Comparison of ENCODE assay signal across 8 cellular contexts in the genomic region with DNA sequence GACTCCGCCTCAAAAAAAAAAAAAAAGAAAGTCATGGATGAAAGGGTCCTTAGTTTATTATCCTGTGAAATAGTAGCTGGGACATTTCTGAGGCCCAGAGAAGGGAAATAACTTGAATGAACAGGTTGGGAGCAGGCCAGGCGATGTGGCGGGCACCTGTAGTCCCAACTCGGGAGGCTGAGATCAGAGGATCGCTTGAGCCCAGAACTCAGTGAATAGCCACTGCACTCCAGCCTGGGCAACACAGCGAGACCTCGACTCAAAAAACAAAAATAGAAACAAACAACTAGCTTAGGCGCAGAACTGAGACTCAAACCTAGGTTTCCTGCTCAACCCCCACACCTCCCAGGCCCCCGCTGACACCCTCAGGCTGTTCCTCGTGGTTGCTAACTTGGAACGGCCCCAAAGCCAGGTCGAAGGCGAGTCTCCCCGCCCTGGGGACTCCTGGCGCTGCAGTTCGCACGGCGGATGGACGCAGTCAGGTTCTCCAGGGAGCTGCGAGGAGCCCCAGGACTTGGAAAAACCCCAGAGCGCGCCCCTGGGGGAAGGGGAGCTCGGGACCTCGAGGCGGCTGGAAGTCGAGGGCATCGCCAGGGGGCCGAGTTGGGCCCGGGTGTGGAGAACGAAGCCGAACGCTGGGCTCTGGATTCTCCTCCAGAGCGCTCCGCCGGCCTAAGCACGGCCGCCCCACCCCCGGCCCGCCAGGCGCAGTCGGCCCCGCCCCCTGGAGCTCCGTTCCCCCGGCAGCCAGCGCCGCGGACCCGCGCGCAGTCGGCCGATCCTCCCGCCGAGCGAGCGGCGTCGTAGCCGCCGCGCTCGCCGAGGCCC. TPM values are rescaled to one million over a fixed set of nuclear protein-coding genes. Genes with fewer than 3 reads are reported as not detected.
DNase-seq lines count a peak whose midpoint lies in the region; ATAC-seq and TF ChIP-seq lines count a peak whose summit lies in the region.

Gene STOX1, plus strand, starts transcription at position 768 of the 828 bp plus-strand sequence. CDS start 93 bp downstream, outside the sequence.

- H3K36me3 ChIP-seq in BLaER1 treated with 17β-estradiol and CSF1 and Interleukin-3, amounts not matched to agents 10 nM and 100 nM, result no peaks in the 10 kb centered on the region
- H3K36me3 ChIP-seq in trophoblast cell (ENCODE audit: control insufficient read depth in 1 of 2, insufficient read depth in 2 of 2, low read length in 2 of 2), result no peaks in the 10 kb centered on the region
- H3K36me3 ChIP-seq in urinary bladder (ENCODE audit: insufficient read depth), result no peaks in the 10 kb centered on the region

- H4K20me1 ChIP-seq in BLaER1 treated with 17β-estradiol and CSF1 and Interleukin-3, amounts not matched to agents 10 nM and 100 nM, result peaks cover 0 to 10% (median 0%) of the 10 kb centered on the region in 11 experiments; a peak in 2 of 22 replicates

- peak; percentile 71 for ATAC-seq in GM19395 (IDR thresholded peaks at IDR 0.05; ENCODE audit: unreplicated experiment)

- peaks cover 3% of the 10 kb centered on the region for H3K79me1 ChIP-seq in trophoblast cell (ENCODE audit: low read length)

- peaks cover 7% of the 10 kb centered on the region for H3K27me3 Mint-ChIP-seq in glutamatergic neuron (ENCODE audit: unreplicated experiment)

- peak within 1 kb of the TSS in 8 of 11 experiments; percentile 47 to 70 (median 60); a peak in 15 of 22 replicates for H3K27ac ChIP-seq in BLaER1 treated with 17β-estradiol and CSF1 and Interleukin-3, amounts not matched to agents 10 nM and 100 nM
- no peak within 1 kb of the TSS for H3K27ac ChIP-seq in trophoblast cell (ENCODE audit: low read depth, low read length)
- H3K27ac ChIP-seq in urinary bladder (ENCODE audit: low read depth), result no peak within 1 kb of the TSS

- H2AK5ac ChIP-seq in trophoblast cell (ENCODE audit: low read length), result no peak within 1 kb of the TSS

- no peak within 1 kb of the TSS for H3K23ac ChIP-seq in trophoblast cell (ENCODE audit: low read length)

- peak within 1 kb of the TSS; percentile 80 for H3K4me3 Mint-ChIP-seq in glutamatergic neuron (ENCODE audit: unreplicated experiment)

- H3K9ac ChIP-seq in BLaER1 treated with 17β-estradiol and CSF1 and Interleukin-3, amounts not matched to agents 10 nM and 100 nM, result peak within 1 kb of the TSS; percentile 63 to 83 (median 74)
- H3K9ac ChIP-seq in trophoblast cell (ENCODE audit: low read length), result peak within 1 kb of the TSS; percentile 68

- WGBS in trophoblast cell (ENCODE audit: extremely low coverage, insufficient coverage, insufficient read length), result no CpG with 5 or more reads among the region's 63 CpGs
- 5% methylated on average over 63 of the region's 63 CpGs for WGBS in urinary bladder

- DNase-seq in HUDEP-2 (lab: John Stamatoyannopoulos, UW; ENCODE audit: unreplicated experiment in 76 of 76) (peak in 48 of 76 experiments; percentile 1 to 68 (median 32)), SK-N-DZ (ENCODE audit: low spot score) (peak; percentile 72), glutamatergic neuron (peak; percentile 77), trophoblast cell (peak; percentile 33 to 60)
- DNase-seq in activated naive CD4-positive, alpha-beta T cell treated with anti-CD3 and anti-CD28 coated beads, Interleukin-2, amount 50 U/mL, for 16 hours, result peak; percentile 74

- H3K79me2 ChIP-seq in trophoblast cell (ENCODE audit: control insufficient read depth, insufficient read depth, low read length, poor library complexity), result no peaks in the 10 kb centered on the region

- no peak within 1 kb of the TSS for H2BK12ac ChIP-seq in trophoblast cell (ENCODE audit: low read length)

- H3K4me2 ChIP-seq in BLaER1 treated with 17β-estradiol and CSF1 and Interleukin-3, amounts not matched to agents 10 nM and 100 nM, result peak within 1 kb of the TSS; percentile 91 to 99 (median 98)
- H3K4me2 ChIP-seq in trophoblast cell (ENCODE audit: low read length), result peak within 1 kb of the TSS; percentile 100

- peak within 1 kb of the TSS; percentile 32 for H3K14ac ChIP-seq in trophoblast cell (ENCODE audit: low read length)

- H3K9me3 ChIP-seq in BLaER1 treated with 17β-estradiol and CSF1 and Interleukin-3, amounts not matched to agents 10 nM and 100 nM (replicated peaks in 1 of 11), result no peaks in the 10 kb centered on the region; a peak in 1 of 22 replicates
- H3K9me3 ChIP-seq in trophoblast cell (ENCODE audit: insufficient read depth, low read depth, low read length), result no peaks in the 10 kb centered on the region

- H3K36me3 Mint-ChIP-seq in glutamatergic neuron (ENCODE audit: unreplicated experiment), result no peaks in the 10 kb centered on the region

- H3K18ac ChIP-seq in trophoblast cell (ENCODE audit: low read length), result peak within 1 kb of the TSS; percentile 64

- H3K27ac Mint-ChIP-seq in glutamatergic neuron (ENCODE audit: unreplicated experiment), result peak within 1 kb of the TSS; percentile 22

- H3K4me1 ChIP-seq in BLaER1 treated with 17β-estradiol and CSF1 and Interleukin-3, amounts not matched to agents 10 nM and 100 nM, result peaks cover 4 to 26% (median 14%) of the 10 kb centered on the region in 10 experiments; a peak in 18 of 20 replicates
- H3K4me1 ChIP-seq in trophoblast cell (ENCODE audit: control insufficient read depth in 1 of 2, insufficient read depth in 2 of 2, low read length in 2 of 2) (peaks cover 4 to 5% of the 10 kb centered on the region in 2 experiments), urinary bladder (ENCODE audit: insufficient read depth) (no peaks in the 10 kb centered on the region)

- peaks cover 1% of the 10 kb centered on the region for H3K9me3 Mint-ChIP-seq in glutamatergic neuron (ENCODE audit: unreplicated experiment)

- TF ChIP-seq CTCF in glutamatergic neuron (IDR thresholded peaks at IDR 0.05; ENCODE audit: partially characterized antibody, unreplicated experiment), result no peak

- H3K4me1 Mint-ChIP-seq in glutamatergic neuron (ENCODE audit: low read depth, unreplicated experiment), result no peaks in the 10 kb centered on the region

- no peak within 1 kb of the TSS for H2BK120ac ChIP-seq in trophoblast cell (ENCODE audit: insufficient read depth, low read length, poor library complexity)

- H4K91ac ChIP-seq in trophoblast cell (ENCODE audit: low read depth, low read length), result peak within 1 kb of the TSS; percentile 43

- H3K27me3 ChIP-seq in BLaER1 treated with 17β-estradiol and CSF1 and Interleukin-3, amounts not matched to agents 10 nM and 100 nM, result peaks cover 0 to 12% (median 0%) of the 10 kb centered on the region in 11 experiments; a peak in 6 of 22 replicates
- H3K27me3 ChIP-seq in trophoblast cell (ENCODE audit: insufficient read depth, low read length), result no peaks in the 10 kb centered on the region

- H3K4me3 ChIP-seq in BLaER1 treated with 17β-estradiol and CSF1 and Interleukin-3, amounts not matched to agents 10 nM and 100 nM, result peak within 1 kb of the TSS; percentile 59 to 74 (median 68)
- H3K4me3 ChIP-seq in trophoblast cell (ENCODE audit: low read depth, low read length) (peak within 1 kb of the TSS; percentile 78), urinary bladder (ENCODE audit: low read depth, low read length) (peak within 1 kb of the TSS; percentile 67)

- peak within 1 kb of the TSS; percentile 83 for H2AFZ ChIP-seq in trophoblast cell (ENCODE audit: insufficient read depth, low read length, poor library complexity)

- peak within 1 kb of the TSS; percentile 66 for H4K8ac ChIP-seq in trophoblast cell (ENCODE audit: low read depth, low read length)

- H3K4ac ChIP-seq in trophoblast cell (ENCODE audit: low read depth, low read length), result no peak within 1 kb of the TSS

- no peak within 1 kb of the TSS for H2BK5ac ChIP-seq in trophoblast cell (ENCODE audit: low read depth, low read length, poor library complexity)

- H4K12ac ChIP-seq in trophoblast cell (ENCODE audit: low read depth, low read length), result peak within 1 kb of the TSS; percentile 16

RNA-seq across cellular contexts. Expression of gene STOX1, which starts in this region (rescaled TPM):
- polyA plus RNA-seq in SK-N-DZ (2014; cell fraction: cytosol; rRNA removed), result 4.9 and 6.4 TPM in 2 replicates
- 4.6 and 5.1 TPM in 2 replicates for polyA plus RNA-seq in SK-N-DZ (2014; cell fraction: nucleus; rRNA removed)
- total RNA-seq in glutamatergic neuron (ENCODE audit: unreplicated experiment), result 0.47 TPM
- 0.28 and 0.37 TPM in 2 replicates for polyA plus RNA-seq in trophoblast cell (2013)
- total RNA-seq in urinary bladder, result 4.7 TPM
- polyA plus RNA-seq in urinary bladder, result 2.7 TPM

Comparison
In these comparisons a context has a peak if more than half of its experiments do, and no peak if none do; other contexts are left out.
1. Peak in DNase-seq in glutamatergic neuron; RNA of the gene not detected or under 1 TPM.
2. H3K27ac ChIP-seq: peak in BLaER1 treated with 17β-estradiol and CSF1 and Interleukin-3, amounts not matched to agents 10 nM and 100 nM (8 of 11); none in trophoblast cell (single experiment) and urinary bladder (single experiment).
3. Peak in every context shown above with its lines, with median percentiles within 50 percentile points of each other: H3K4me3 ChIP-seq and DNase-seq.